Comparison of ENCODE assay signal across 13 cellular contexts in the genomic region with DNA sequence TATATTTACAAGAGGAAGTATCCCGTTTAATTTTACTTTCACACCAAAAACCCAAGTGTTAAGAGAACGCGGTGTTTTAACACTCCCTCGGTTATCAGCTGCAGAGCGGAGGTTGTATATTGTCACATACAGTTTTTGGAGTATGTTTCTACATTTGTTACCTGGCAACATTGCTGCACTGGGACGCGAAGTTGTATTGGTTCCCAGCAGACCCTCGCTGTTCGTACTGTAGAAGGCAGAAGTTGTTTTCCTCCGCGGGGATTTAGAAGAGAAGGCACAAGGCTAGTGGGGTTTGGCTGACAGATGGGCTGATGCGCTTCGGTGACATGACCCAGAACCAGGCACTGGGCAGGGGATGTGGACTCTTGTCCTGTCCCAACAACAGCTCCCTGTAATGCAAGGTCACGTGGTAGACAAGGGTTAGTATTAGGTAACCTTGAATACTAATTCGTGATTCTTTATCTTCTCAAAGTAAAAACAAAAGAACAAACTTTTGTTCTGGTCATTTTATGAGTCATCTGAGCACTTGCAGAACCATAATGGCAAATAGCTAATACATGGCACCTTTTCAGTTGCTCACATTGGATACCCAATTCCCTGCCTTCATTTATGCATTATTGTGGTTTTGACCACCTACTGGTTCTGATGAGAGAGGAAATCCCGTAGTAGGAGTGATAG.
DNase-seq lines count a peak whose midpoint lies in the region; ATAC-seq, FAIRE-seq and TF ChIP-seq lines count a peak whose summit lies in the region.
"Had no signal": no experiment of that assay in that cellular context is flagged by ENCODE, and none has a peak within 500 bp of the region (broad histone marks: within the 10 kb centered on the region; RNA-seq: fewer than 3 reads in every experiment).

No MANE protein-coding gene starts in this region.

- FAIRE-seq in HTR-8/SVneo (lab: Jason Lieb, UNC), result no peak
- FAIRE-seq: endometrium had no signal

- H3K4me3 ChIP-seq in left lung (no peak overlapping the region), stomach (no peak overlapping the region)
- H3K4me3 ChIP-seq: upper lobe of left lung had no signal

- H3K4me1 ChIP-seq in left lung (peaks cover 17 to 51% of the 10 kb centered on the region in 2 donors), stomach (peaks cover 13 to 48% (median 31%) of the 10 kb centered on the region in 4 donors)

- WGBS in stomach, 5 donors, result 85 to 91% (median 89%) methylated on average over 16 of the region's 16 CpGs

- H3K27me3 ChIP-seq in left lung, result no peaks in the 10 kb centered on the region
- no peaks in the 10 kb centered on the region for H3K27me3 ChIP-seq in stomach
- H3K27me3 ChIP-seq: upper lobe of left lung had no signal

- TF ChIP-seq POLR2A in stomach (IDR thresholded peaks at IDR 0.05), result no peak

- TF ChIP-seq EP300 in stomach (IDR thresholded peaks at IDR 0.05), result no peak

- no peak for TF ChIP-seq CTCF in left lung (IDR thresholded peaks at IDR 0.05)
- no peak for TF ChIP-seq CTCF in stomach (IDR thresholded peaks at IDR 0.05)

- peak overlapping the region; percentile 100 for H3K27ac Mint-ChIP-seq in T-helper 17 cell

- no peak overlapping the region for H3K4me3 Mint-ChIP-seq in T-helper 17 cell

- no peaks in the 10 kb centered on the region for H3K27me3 Mint-ChIP-seq in T-helper 17 cell

- H3K27ac ChIP-seq in left lung (no peak overlapping the region), stomach (peak overlapping the region in 1 of 5 donors; percentile 75)

- H3K36me3 Mint-ChIP-seq in T-helper 17 cell (ENCODE audit: low read depth), result peaks cover 8% of the 10 kb centered on the region

- no peak for DNase-seq in T-helper 17 cell
- DNase-seq in occipital lobe (lab: John Stamatoyannopoulos, UW), result peak; percentile 30
- DNase-seq in left lung, result no peak
- no peak for DNase-seq in stomach
- DNase-seq in HTR-8/SVneo (ENCODE audit: insufficient read length, low spot score), result no peak
- DNase-seq: NCI-H1105 treated with DMSO at 0.1 percent for 48 hours; stimulated activated CD4-positive, alpha-beta T cell treated with anti-CD3 and anti-CD28 coated beads, Interleukin-2, amount 100 ng/mL, for 24 hours; upper lobe of left lung had no signal

- H3K9me3 ChIP-seq in T-helper 17 cell (ENCODE audit: control insufficient read depth, low read length, poor library complexity, severe bottlenecking) (no peaks in the 10 kb centered on the region), left lung (no peaks in the 10 kb centered on the region), stomach (no peaks in the 10 kb centered on the region)
- H3K9me3 ChIP-seq: upper lobe of left lung had no signal

- H3K4me1 Mint-ChIP-seq in T-helper 17 cell, result peaks cover 37% of the 10 kb centered on the region

- ATAC-seq in GM18517 (IDR thresholded peaks at IDR 0.05; ENCODE audit: unreplicated experiment), result peak; percentile 49
- peak; percentile 27 for ATAC-seq in HG02798 (IDR thresholded peaks at IDR 0.05; ENCODE audit: poor library complexity, unreplicated experiment)
- no peak for ATAC-seq in T-helper 17 cell
- ATAC-seq in left lung, result no peak
- ATAC-seq in HG03025 (IDR thresholded peaks at IDR 0.05; ENCODE audit: low FRiP score, unreplicated experiment), result no peak
- ATAC-seq: Panc1 had no signal

- H3K36me3 ChIP-seq in left lung (no peaks in the 10 kb centered on the region), stomach (peaks cover 0 to 8% (median 2%) of the 10 kb centered on the region in 4 donors)
- H3K36me3 ChIP-seq: upper lobe of left lung had no signal

- intact Hi-C loops in left lung (cut with DNase I) (no loop called here), stomach (cut with DNase I; ENCODE audit: low total_unique reads) (no loop called here)

Comparison
In these comparisons a context has a peak if more than half of its experiments do, and no peak if none do; other contexts are left out.
1. ATAC-seq: peak in GM18517 (single experiment) and HG02798 (single experiment); none in T-helper 17 cell (single experiment), left lung (single experiment) and HG03025 (single experiment).